In the genomic region with DNA sequence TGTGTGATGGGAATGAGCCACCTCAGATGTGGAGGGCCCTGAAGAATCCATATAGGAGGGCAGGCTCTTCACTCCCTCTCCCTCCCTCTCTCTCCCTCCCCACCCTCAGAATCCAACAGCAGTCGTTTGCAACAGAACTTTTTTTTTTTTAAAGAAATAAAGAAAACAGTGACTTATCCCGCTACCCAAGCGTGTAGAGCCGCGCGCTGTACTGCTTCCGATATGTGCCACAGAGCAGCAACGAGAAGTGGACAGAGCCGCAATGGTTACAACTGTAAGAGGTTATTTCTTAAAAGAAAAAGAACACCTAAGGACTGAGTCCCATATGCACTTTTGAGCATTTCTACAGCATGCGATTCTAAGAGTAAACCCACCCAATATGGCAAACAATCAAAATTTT, we compare ENCODE assay signal across 22 cellular contexts.
"Had no signal": no experiment of that assay in that cellular context is flagged by ENCODE, and none has a peak within 500 bp of the region (broad histone marks: within the 10 kb centered on the region; RNA-seq: fewer than 3 reads in every experiment).

No MANE protein-coding gene starts in this region.

- ATAC-seq: heart right ventricle; right cardiac atrium; stimulated activated naive CD8-positive, alpha-beta T cell treated with anti-CD3 and anti-CD28 coated beads, Interleukin-15, Interleukin-2, amounts not matched to agents 100 U/mL and 50 U/mL, for 24 hours had no signal

- H3K4me3 Mint-ChIP-seq: endodermal cell, nephron progenitor cell had no signal

- H3K27ac ChIP-seq: colonic mucosa, left ventricle myocardium inferior, ovary, suprapubic skin, tibial artery, upper lobe of left lung, uterus had no signal

- H3K9me3 ChIP-seq: colonic mucosa, heart right ventricle, left ventricle myocardium inferior, ovary, suprapubic skin, tibial artery, upper lobe of left lung, uterus had no signal

- H3K27me3 ChIP-seq: colonic mucosa, heart right ventricle, ovary, suprapubic skin, tibial artery, upper lobe of left lung, uterus had no signal

- H3K9me3 Mint-ChIP-seq: endodermal cell, nephron progenitor cell had no signal

- H3K36me3 ChIP-seq: ovary, uterus had no signal

- DNase-seq: colonic mucosa; effector CD4-positive, alpha-beta T cell; endodermal cell; foreskin melanocyte; heart right ventricle; hypothalamus; left ventricle myocardium inferior; mesenchymal stem cell; midbrain; nephron progenitor cell; nucleus accumbens; ovary; right cardiac atrium; stimulated activated CD4-positive, alpha-beta T cell treated with anti-CD3 and anti-CD28 coated beads, Interleukin-2, amount 100 ng/mL, for 48 hours; stimulated activated naive CD8-positive, alpha-beta T cell treated with anti-CD3 and anti-CD28 coated beads, Interleukin-15, Interleukin-2, amounts not matched to agents 100 U/mL and 50 U/mL, for 24 hours; tibial artery; uterus had no signal

- FAIRE-seq: islet of Langerhans had no signal

- H3K4me2 ChIP-seq: smooth muscle cell had no signal

- H3K27ac Mint-ChIP-seq: endodermal cell had no signal

- H3K4me3 ChIP-seq: colonic mucosa, heart right ventricle, left ventricle myocardium inferior, lung, ovary, smooth muscle cell, suprapubic skin, tibial artery, upper lobe of left lung, uterus had no signal
